In genomic region chr4:80335554-80336358, GRCh38 we compare ENCODE assay signal across 8 cellular contexts. TPM values are rescaled to one million over a fixed set of nuclear protein-coding genes. Genes with fewer than 3 reads are reported as not detected.
DNase-seq lines count a peak whose midpoint lies in the region; ATAC-seq, FAIRE-seq and TF ChIP-seq lines count a peak whose summit lies in the region.

Gene CFAP299 (plus strand): TSS chr4:80335730.

- POLR2A ChIA-PET in A549 (lab: Yijun Ruan, JAX), result no interaction called here

- peak; percentile 44 for TF ChIP-seq CTCF in A549 (IDR thresholded peaks at IDR 0.05)
- TF ChIP-seq CTCF in lower lobe of right lung (IDR thresholded peaks at IDR 0.05), result peak; percentile 50

- H3K4me1 Mint-ChIP-seq in activated CD4-positive, alpha-beta T cell treated with anti-CD3 and anti-CD28 coated beads, Interleukin-2, amount 10 ng/mL, durations not matched to agents 24 days and 14 days, result peaks cover 10% of the 10 kb centered on the region

- no peaks in the 10 kb centered on the region for H3K36me3 ChIP-seq in lower lobe of right lung

- no peak for TF ChIP-seq POLR2A in A549 (IDR thresholded peaks at IDR 0.05; ENCODE audit: low read length)

- H3K4me1 ChIP-seq in A549 (0 out of 3 replicates have a peak, but pooled peaks cover 4% of the 10 kb centered on the region), lower lobe of right lung (no peaks in the 10 kb centered on the region)

- H3K4me3 ChIP-seq in A549 (peak within 1 kb of the TSS; percentile 48), lower lobe of right lung (peak within 1 kb of the TSS; percentile 64)

- H3K27ac Mint-ChIP-seq in activated CD4-positive, alpha-beta T cell treated with anti-CD3 and anti-CD28 coated beads, Interleukin-2, amount 10 ng/mL, durations not matched to agents 24 days and 14 days, result no peak within 1 kb of the TSS

- peak; percentile 95 to 98 for ATAC-seq in A549
- ATAC-seq in GM18861 (IDR thresholded peaks at IDR 0.05; ENCODE audit: unreplicated experiment), result peak; percentile 92
- peak; percentile 98 for ATAC-seq in HG03095 (IDR thresholded peaks at IDR 0.05; ENCODE audit: unreplicated experiment)
- peak; percentile 96 to 99 for ATAC-seq in lower lobe of right lung

- H3K27ac ChIP-seq in A549 (no peak within 1 kb of the TSS), lower lobe of right lung (no peak within 1 kb of the TSS)

- H3K4me3 Mint-ChIP-seq in activated CD4-positive, alpha-beta T cell treated with anti-CD3 and anti-CD28 coated beads, Interleukin-2, amount 10 ng/mL, durations not matched to agents 24 days and 14 days, result peak within 1 kb of the TSS; percentile 82

- H3K27me3 Mint-ChIP-seq in activated CD4-positive, alpha-beta T cell treated with anti-CD3 and anti-CD28 coated beads, Interleukin-2, amount 10 ng/mL, durations not matched to agents 24 days and 14 days, result peaks cover 27% of the 10 kb centered on the region

- peak in 1 of 2 experiments; percentile 46; a peak in 3 of 5 replicates for TF ChIP-seq RAD21 in A549 (conservative IDR thresholded peaks at IDR 0.05 in 1 of 2, IDR thresholded peaks at IDR 0.05 in 1 of 2)

- peak; percentile 48 to 77 for DNase-seq in A549 (ENCODE audit: low read depth in 1 of 2, low spot score in 1 of 2)
- DNase-seq in NCI-H2196 treated with DMSO at 0.1 percent for 48 hours (lab: John Stamatoyannopoulos, UW; ENCODE audit: unreplicated experiment), result peak; percentile 1
- DNase-seq in activated CD4-positive, alpha-beta T cell treated with anti-CD3 and anti-CD28 coated beads, Interleukin-2, amount 10 ng/mL, durations not matched to agents 24 days and 14 days, result peak; percentile 84
- DNase-seq in effector CD4-positive, alpha-beta T cell, result peak; percentile 2
- DNase-seq in lower lobe of right lung, result peak; percentile 92
- DNase-seq in stimulated activated CD4-positive, alpha-beta T cell treated with anti-CD3 and anti-CD28 coated beads, TNF-alpha, amount 100 ng/mL, for 4 hours (ENCODE audit: low read depth in 3 of 3), result peak; percentile 1 to 33 (median 27)

- CTCF ChIA-PET in A549 (lab: Yijun Ruan, JAX), result interaction anchor here (0.6 to 1.4 kb wide), 5 partner anchors 71 to 1383 kb away, joined by 3 to 4 read pairs (median 3); no protein-coding TSS in a partner anchor

- intact Hi-C loops in activated CD4-positive, alpha-beta T cell treated with anti-CD3 and anti-CD28 coated beads, Interleukin-2, amount 10 ng/mL, durations not matched to agents 24 days and 14 days (cut with micrococcal nuclease), result no loop called here
- intact Hi-C loops in lower lobe of right lung (cut with DNase I), result no loop called here

- peak within 1 kb of the TSS; percentile 88 for H3K4me2 ChIP-seq in A549

- WGBS in A549 (ENCODE audit: missing lambda C conversion rate), result 4% methylated on average over 19 of the region's 49 CpGs

- H3K9me3 ChIP-seq in A549 (no peaks in the 10 kb centered on the region), lower lobe of right lung (no peaks in the 10 kb centered on the region)

- TF ChIP-seq EP300 in A549 (IDR thresholded peaks at IDR 0.05), result no peak

- no peaks in the 10 kb centered on the region for H3K36me3 Mint-ChIP-seq in activated CD4-positive, alpha-beta T cell treated with anti-CD3 and anti-CD28 coated beads, Interleukin-2, amount 10 ng/mL, durations not matched to agents 24 days and 14 days (ENCODE audit: low read depth)

- peaks cover 20% of the 10 kb centered on the region for H3K27me3 ChIP-seq in lower lobe of right lung (ENCODE audit: low read depth)

- FAIRE-seq in A549 (lab: Jason Lieb, UNC), result no peak

- H3K9me3 Mint-ChIP-seq in activated CD4-positive, alpha-beta T cell treated with anti-CD3 and anti-CD28 coated beads, Interleukin-2, amount 10 ng/mL, durations not matched to agents 24 days and 14 days, result no peaks in the 10 kb centered on the region

TF ChIP-seq in A549, 52 proteins besides CTCF, POLR2A, EP300 and RAD21:
- TF ChIP-seq MAX (IDR thresholded peaks at IDR 0.05), result peak; percentile 45; the same call in 1 of the 2 replicates
- TF ChIP-seq E2F6 (IDR thresholded peaks at IDR 0.05; ENCODE audit: borderline replicate concordance, low read depth), result 0 out of 2 replicates have a peak, but pooled peaks have one; percentile 25
- no peak for TF ChIP-seq PBX3 (IDR thresholded peaks at IDR 0.05)
- no peak for TF ChIP-seq GATA3 (IDR thresholded peaks at IDR 0.05; ENCODE audit: borderline replicate concordance)
- TF ChIP-seq ELK1 (IDR thresholded peaks at IDR 0.05; ENCODE audit: low read depth, low read length), result no peak
- TF ChIP-seq JUNB (IDR thresholded peaks at IDR 0.05), result no peak
- peak; percentile 45; the same call in 2 of the 3 replicates for TF ChIP-seq SMC3 (IDR thresholded peaks at IDR 0.05)

RNA-seq across cellular contexts. Expression of gene CFAP299, which starts in this region (rescaled TPM):
- polyA plus RNA-seq in A549 (2011; rRNA removed), result not detected in 2 replicates
- not detected in 2 replicates for polyA plus RNA-seq in A549 (2012; cell fraction: cytosol; rRNA removed)
- polyA plus RNA-seq in A549 (2012; cell fraction: nucleus; rRNA removed), result not detected in 2 replicates
- polyA plus RNA-seq in A549 (2017; fragmentation: RNase III; extraction: RNeasy Plus Mini Kit Qiagen cat#74134 plus additional on column Dnase treatment), result not detected in 3 replicates
- polyA minus RNA-seq in A549 (2011; rRNA and poly(A)+ RNA removed), result not detected in 2 replicates
- not detected in 2 replicates for total RNA-seq in activated CD4-positive, alpha-beta T cell treated with anti-CD3 and anti-CD28 coated beads, Interleukin-2, amount 10 ng/mL, durations not matched to agents 24 days and 14 days
- total RNA-seq in lower lobe of right lung, result 5.1 TPM

Comparison
In these comparisons a context has a peak if more than half of its experiments do, and no peak if none do; other contexts are left out.
1. Peak in DNase-seq, ATAC-seq, H3K4me3 ChIP-seq and H3K4me2 ChIP-seq in A549; RNA of the gene not detected or under 1 TPM.
2. Peak in DNase-seq in activated CD4-positive, alpha-beta T cell treated with anti-CD3 and anti-CD28 coated beads, Interleukin-2, amount 10 ng/mL, durations not matched to agents 24 days and 14 days; RNA of the gene not detected or under 1 TPM.
3. DNase-seq: peak in every context shown above with its lines; median percentile 92 in lower lobe of right lung; 84 in activated CD4-positive, alpha-beta T cell treated with anti-CD3 and anti-CD28 coated beads, Interleukin-2, amount 10 ng/mL, durations not matched to agents 24 days and 14 days; 62 in A549; 27 in stimulated activated CD4-positive, alpha-beta T cell treated with anti-CD3 and anti-CD28 coated beads, TNF-alpha, amount 100 ng/mL, for 4 hours; 2 in effector CD4-positive, alpha-beta T cell; 1 in NCI-H2196 treated with DMSO at 0.1 percent for 48 hours.